In the genomic region with DNA sequence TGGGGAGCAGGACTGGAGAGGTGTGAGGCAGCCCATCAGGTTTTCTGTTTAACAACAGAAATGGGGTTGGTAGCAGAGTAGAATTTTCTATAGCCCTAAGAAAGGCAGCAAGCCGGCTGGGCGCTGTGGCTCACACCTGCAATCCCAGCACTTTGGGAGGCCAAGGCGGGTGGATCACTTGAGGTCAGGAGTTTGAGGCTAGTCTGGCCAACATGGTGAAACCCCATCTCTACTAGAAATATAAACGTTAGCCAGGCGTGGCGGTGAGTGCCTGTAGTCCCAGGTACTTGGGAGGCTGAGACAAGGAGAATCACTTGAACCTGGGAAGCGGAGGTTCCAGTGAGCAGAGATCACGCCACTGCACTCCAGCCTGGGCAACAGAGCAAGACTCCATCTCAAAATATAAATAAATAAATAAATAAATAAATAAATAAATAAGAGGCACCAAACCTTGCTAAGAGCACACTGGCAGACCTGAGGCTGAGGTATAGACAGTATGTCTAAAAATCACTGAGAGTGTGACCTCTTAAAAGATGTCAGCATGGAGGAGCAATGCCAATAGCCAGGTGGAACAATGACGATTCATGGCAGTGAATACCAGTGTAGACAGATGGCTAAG, we compare ENCODE assay signal across 1 cellular context.
TF ChIP-seq lines count a peak whose summit lies in the region.

No MANE protein-coding gene starts in this region.

TF ChIP-seq in GM23338, 12 proteins besides CTCF, POLR2A, EP300 and RAD21 (continued from another document):
- TF ChIP-seq, protein P1, sequence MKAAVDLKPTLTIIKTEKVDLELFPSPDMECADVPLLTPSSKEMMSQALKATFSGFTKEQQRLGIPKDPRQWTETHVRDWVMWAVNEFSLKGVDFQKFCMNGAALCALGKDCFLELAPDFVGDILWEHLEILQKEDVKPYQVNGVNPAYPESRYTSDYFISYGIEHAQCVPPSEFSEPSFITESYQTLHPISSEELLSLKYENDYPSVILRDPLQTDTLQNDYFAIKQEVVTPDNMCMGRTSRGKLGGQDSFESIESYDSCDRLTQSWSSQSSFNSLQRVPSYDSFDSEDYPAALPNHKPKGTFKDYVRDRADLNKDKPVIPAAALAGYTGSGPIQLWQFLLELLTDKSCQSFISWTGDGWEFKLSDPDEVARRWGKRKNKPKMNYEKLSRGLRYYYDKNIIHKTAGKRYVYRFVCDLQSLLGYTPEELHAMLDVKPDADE (IDR thresholded peaks at IDR 0.05): no peak
- TF ChIP-seq NANOG (IDR thresholded peaks at IDR 0.05; ENCODE audit: borderline replicate concordance): no peak
TF ChIP-seq in GM23338: peak in this region for 0.
